In genomic region chr1:180970333-180971079, GRCh38 we compare ENCODE assay signal across 1 cellular context.
TF ChIP-seq lines count a peak whose summit lies in the region.

No MANE protein-coding gene starts in this region.

TF ChIP-seq in K562, 482 proteins besides CTCF, POLR2A, EP300 and RAD21 (continued from another document):
- no peak for TF ChIP-seq ATF1 (CRISPR knock-in tag; IDR thresholded peaks at IDR 0.05)
- peak; percentile 61 for TF ChIP-seq ATF1 (tag; IDR thresholded peaks at IDR 0.05)
- TF ChIP-seq GMEB1 (CRISPR knock-in tag; IDR thresholded peaks at IDR 0.05), result no peak
- peak; percentile 22; the same call in 1 of the 2 replicates for TF ChIP-seq KLF16 (IDR thresholded peaks at IDR 0.05)
- TF ChIP-seq ZKSCAN8 (CRISPR knock-in tag; IDR thresholded peaks at IDR 0.05), result no peak
- TF ChIP-seq CHAMP1 (IDR thresholded peaks at IDR 0.05), result no peak
- TF ChIP-seq MECOM (CRISPR knock-in tag; IDR thresholded peaks at IDR 0.05), result peak; percentile 14; the same call in 1 of the 2 replicates
- TF ChIP-seq SMAD3 (CRISPR knock-in tag; conservative IDR thresholded peaks at IDR 0.05), result no peak
- no peak for TF ChIP-seq COPS2 (conservative IDR thresholded peaks at IDR 0.05)
- no peak for TF ChIP-seq TAF15 (IDR thresholded peaks at IDR 0.05; ENCODE audit: low read depth, low read length)
- no peak for TF ChIP-seq HNRNPK (IDR thresholded peaks at IDR 0.05; ENCODE audit: low read depth, low read length, poor library complexity, severe bottlenecking)
- TF ChIP-seq ZNF212 (CRISPR knock-in tag; IDR thresholded peaks at IDR 0.05), result no peak
- TF ChIP-seq ZNF165 (CRISPR knock-in tag; IDR thresholded peaks at IDR 0.05; ENCODE audit: borderline replicate concordance), result no peak
- TF ChIP-seq SOX6 (IDR thresholded peaks at IDR 0.05), result peak; percentile 94
- peak; percentile 51; the same call in 1 of the 2 replicates for TF ChIP-seq SMARCA4 (IDR thresholded peaks at IDR 0.05)
- no peak for TF ChIP-seq SIN3B (IDR thresholded peaks at IDR 0.05; ENCODE audit: low read depth)
- no peak for TF ChIP-seq NFE2L1 (tag; IDR thresholded peaks at IDR 0.05; ENCODE audit: borderline replicate concordance, low read depth)
- no peak for TF ChIP-seq CREBBP (IDR thresholded peaks at IDR 0.05; ENCODE audit: low read depth, low read length)
- TF ChIP-seq ZBTB11 (CRISPR knock-in tag; IDR thresholded peaks at IDR 0.05), result 0 out of 6 replicates have a peak, but pooled peaks of 1 of the 3 experiments have one; percentile 42
- peak; percentile 70 for TF ChIP-seq PKNOX1 (IDR thresholded peaks at IDR 0.05)
- TF ChIP-seq PHF8 (IDR thresholded peaks at IDR 0.05; ENCODE audit: borderline replicate concordance, low read length), result no peak
- no peak for TF ChIP-seq PBX2 (CRISPR knock-in tag; IDR thresholded peaks at IDR 0.05; ENCODE audit: low read depth)
- 0 out of 2 replicates have a peak, but pooled peaks have one; percentile 54 for TF ChIP-seq PBX2 (tag; conservative IDR thresholded peaks at IDR 0.05; ENCODE audit: low read depth)
- TF ChIP-seq USF1 (CRISPR knock-in tag; IDR thresholded peaks at IDR 0.05), result no peak
- no peak; the same call in 1 of the 2 replicates for TF ChIP-seq EP400 (IDR thresholded peaks at IDR 0.05)
